In genomic region chr7:78571292-78571691, GRCh38 we compare ENCODE assay signal across 8 cellular contexts.
"Had no signal": no experiment of that assay in that cellular context is flagged by ENCODE, and none has a peak within 500 bp of the region (broad histone marks: within the 10 kb centered on the region; RNA-seq: fewer than 3 reads in every experiment).

No MANE protein-coding gene starts in this region.

- H3K36me3 ChIP-seq: HAP-1 had no signal

- H3K27ac ChIP-seq: HL-60 had no signal

- H3K9me3 ChIP-seq: HAP-1 had no signal

- DNase-seq: GOT3, H7, HFFc6, KBM-7 had no signal

- H3K4me3 ChIP-seq: HAP-1 had no signal

- FAIRE-seq: HepG2 had no signal

- ATAC-seq: HCT116, HepG2 had no signal
